Comparison of ENCODE assay signal across 15 cellular contexts in the genomic region with DNA sequence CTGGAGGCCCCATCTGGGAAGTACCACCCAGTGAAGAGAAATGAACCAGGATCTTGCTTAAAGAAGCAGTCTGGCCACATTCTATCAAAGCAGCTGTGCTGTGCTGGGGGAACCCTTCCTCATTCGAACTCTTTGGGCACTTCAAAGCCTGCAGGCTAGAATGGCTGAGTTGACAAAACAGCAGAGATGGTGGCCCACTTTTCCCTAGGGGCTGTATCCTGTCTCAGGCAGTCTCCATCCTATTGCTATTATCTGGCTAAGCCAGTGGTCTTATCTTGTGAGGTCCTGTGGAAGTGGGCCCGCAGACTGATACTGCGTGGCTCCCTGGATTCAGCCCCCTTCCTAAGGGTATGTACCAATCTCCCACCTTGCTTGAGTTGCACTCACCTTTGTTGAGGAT.
DNase-seq lines count a peak whose midpoint lies in the region; ATAC-seq lines count a peak whose summit lies in the region.
"Had no signal": no experiment of that assay in that cellular context is flagged by ENCODE, and none has a peak within 500 bp of the region (broad histone marks: within the 10 kb centered on the region; RNA-seq: fewer than 3 reads in every experiment).

No MANE protein-coding gene starts in this region.

- intact Hi-C loops in activated naive CD4-positive, alpha-beta T cell treated with anti-CD3 and anti-CD28 coated beads for 36 hours (cut with micrococcal nuclease): loop anchor here (5.0 kb wide), 1 partner anchor 173 kb away; no protein-coding TSS in a partner anchor

- CTCF ChIA-PET in activated naive CD4-positive, alpha-beta T cell treated with anti-CD3 and anti-CD28 coated beads for 36 hours (lab: Charles Lee): no interaction called here

- no peak for DNase-seq in activated naive CD4-positive, alpha-beta T cell treated with anti-CD3 and anti-CD28 coated beads for 36 hours
- no peak for DNase-seq in activated naive CD4-positive, alpha-beta T cell treated with anti-CD3 and anti-CD28 coated beads, Interleukin-2, amount 50 U/mL, for 16 hours
- peak; percentile 17 for DNase-seq in NAMALWA (ENCODE audit: low spot score)
- no peak for DNase-seq in activated naive CD8-positive, alpha-beta T cell treated with anti-CD3 and anti-CD28 coated beads, Interleukin-2, amount 50 U/mL, for 24 hours
- DNase-seq in stimulated activated effector memory CD8-positive, alpha-beta T cell treated with anti-CD3 and anti-CD28 coated beads, Interleukin-12 subunit alpha, Interleukin-12 subunit beta, amount 100 ng/mL, for 72 hours (ENCODE audit: low spot score in 2 of 2): no peak
- DNase-seq in HK-2 (ENCODE audit: unreplicated experiment): no peak
- DNase-seq in NCI-H146 treated with DMSO at 0.1 percent for 48 hours (lab: John Stamatoyannopoulos, UW; ENCODE audit: unreplicated experiment): no peak
- DNase-seq: activated CD4-positive, alpha-beta T cell treated with anti-CD3 and anti-CD28 coated beads for 1 hour; left colon; midbrain; NCI-H1436 treated with DMSO at 0.1 percent for 48 hours; nucleus accumbens; right cardiac atrium; Right ventricle myocardium superior had no signal

- H3K36me3 Mint-ChIP-seq in activated naive CD4-positive, alpha-beta T cell treated with anti-CD3 and anti-CD28 coated beads for 36 hours (ENCODE audit: low read depth): peaks cover 4% of the 10 kb centered on the region
- H3K36me3 Mint-ChIP-seq in activated naive CD8-positive, alpha-beta T cell treated with anti-CD3 and anti-CD28 coated beads, Interleukin-2, amount 50 U/mL, for 24 hours (ENCODE audit: low read depth): peaks cover 16% of the 10 kb centered on the region
- H3K36me3 Mint-ChIP-seq in stimulated activated effector memory CD8-positive, alpha-beta T cell treated with anti-CD3 and anti-CD28 coated beads, Interleukin-12 subunit alpha, Interleukin-12 subunit beta, amount 100 ng/mL, for 72 hours: peaks cover 6% of the 10 kb centered on the region

- peaks cover 62% of the 10 kb centered on the region for H3K4me1 Mint-ChIP-seq in activated naive CD4-positive, alpha-beta T cell treated with anti-CD3 and anti-CD28 coated beads for 36 hours (ENCODE audit: low read depth)
- H3K4me1 Mint-ChIP-seq in activated naive CD8-positive, alpha-beta T cell treated with anti-CD3 and anti-CD28 coated beads, Interleukin-2, amount 50 U/mL, for 24 hours: peaks cover 53% of the 10 kb centered on the region
- H3K4me1 Mint-ChIP-seq in stimulated activated effector memory CD8-positive, alpha-beta T cell treated with anti-CD3 and anti-CD28 coated beads, Interleukin-12 subunit alpha, Interleukin-12 subunit beta, amount 100 ng/mL, for 72 hours: peaks cover 58% of the 10 kb centered on the region

- peaks cover 5% of the 10 kb centered on the region for H3K9me3 Mint-ChIP-seq in activated naive CD4-positive, alpha-beta T cell treated with anti-CD3 and anti-CD28 coated beads for 36 hours
- peaks cover 8% of the 10 kb centered on the region for H3K9me3 Mint-ChIP-seq in activated naive CD8-positive, alpha-beta T cell treated with anti-CD3 and anti-CD28 coated beads, Interleukin-2, amount 50 U/mL, for 24 hours
- H3K9me3 Mint-ChIP-seq in stimulated activated effector memory CD8-positive, alpha-beta T cell treated with anti-CD3 and anti-CD28 coated beads, Interleukin-12 subunit alpha, Interleukin-12 subunit beta, amount 100 ng/mL, for 72 hours: peaks cover 6% of the 10 kb centered on the region

- H3K27ac Mint-ChIP-seq in activated naive CD4-positive, alpha-beta T cell treated with anti-CD3 and anti-CD28 coated beads for 36 hours: peak overlapping the region; percentile 69
- H3K27ac Mint-ChIP-seq in activated naive CD8-positive, alpha-beta T cell treated with anti-CD3 and anti-CD28 coated beads, Interleukin-2, amount 50 U/mL, for 24 hours: peak overlapping the region; percentile 89
- peak overlapping the region; percentile 86 for H3K27ac Mint-ChIP-seq in stimulated activated effector memory CD8-positive, alpha-beta T cell treated with anti-CD3 and anti-CD28 coated beads, Interleukin-12 subunit alpha, Interleukin-12 subunit beta, amount 100 ng/mL, for 72 hours

- H3K4me3 Mint-ChIP-seq in activated naive CD4-positive, alpha-beta T cell treated with anti-CD3 and anti-CD28 coated beads for 36 hours: peak overlapping the region; percentile 34
- peak overlapping the region; percentile 9 for H3K4me3 Mint-ChIP-seq in activated naive CD8-positive, alpha-beta T cell treated with anti-CD3 and anti-CD28 coated beads, Interleukin-2, amount 50 U/mL, for 24 hours
- peak overlapping the region; percentile 53 for H3K4me3 Mint-ChIP-seq in stimulated activated effector memory CD8-positive, alpha-beta T cell treated with anti-CD3 and anti-CD28 coated beads, Interleukin-12 subunit alpha, Interleukin-12 subunit beta, amount 100 ng/mL, for 72 hours

- no peak for ATAC-seq in activated naive CD8-positive, alpha-beta T cell treated with anti-CD3 and anti-CD28 coated beads, Interleukin-2, amount 50 U/mL, for 24 hours
- no peak for ATAC-seq in stimulated activated effector memory CD8-positive, alpha-beta T cell treated with anti-CD3 and anti-CD28 coated beads, Interleukin-12 subunit alpha, Interleukin-12 subunit beta, amount 100 ng/mL, for 72 hours
- no peak for ATAC-seq in HG03439 (IDR thresholded peaks at IDR 0.05; ENCODE audit: unreplicated experiment)
- ATAC-seq: left colon, right cardiac atrium had no signal

- no peaks in the 10 kb centered on the region for H3K27me3 Mint-ChIP-seq in activated naive CD4-positive, alpha-beta T cell treated with anti-CD3 and anti-CD28 coated beads for 36 hours (ENCODE audit: low read depth)
- H3K27me3 Mint-ChIP-seq in activated naive CD8-positive, alpha-beta T cell treated with anti-CD3 and anti-CD28 coated beads, Interleukin-2, amount 50 U/mL, for 24 hours: no peaks in the 10 kb centered on the region
